In the genomic region with DNA sequence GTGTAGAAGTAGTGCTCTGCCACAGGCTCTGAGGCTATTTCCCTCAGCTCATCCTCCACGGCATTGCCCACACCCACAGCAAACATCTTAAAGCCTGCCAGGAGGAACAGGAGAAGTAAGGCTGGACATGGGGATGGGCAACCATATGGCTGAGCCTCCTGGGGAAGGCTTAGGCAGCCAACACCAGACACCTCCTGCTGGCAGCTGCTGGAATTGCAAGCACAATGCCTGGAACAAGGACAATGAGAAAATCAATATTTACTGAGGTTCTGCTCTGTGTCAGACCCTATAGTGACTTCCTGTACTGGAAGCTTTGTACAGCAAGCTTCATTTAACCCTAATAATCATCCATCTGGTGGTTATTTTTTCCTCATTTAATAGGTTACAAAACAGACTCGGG, we compare ENCODE assay signal across 12 cellular contexts. TPM values are rescaled to one million over a fixed set of nuclear protein-coding genes. Genes with fewer than 3 reads are reported as not detected.
DNase-seq lines count a peak whose midpoint lies in the region; ATAC-seq and TF ChIP-seq lines count a peak whose summit lies in the region.
"Had no signal": no experiment of that assay in that cellular context is flagged by ENCODE, and none has a peak within 500 bp of the region (broad histone marks: within the 10 kb centered on the region; RNA-seq: fewer than 3 reads in every experiment).

No MANE protein-coding gene starts in this region.

- no peak for TF ChIP-seq POLR2A in erythroblast (IDR thresholded peaks at IDR 0.05; ENCODE audit: low read length)

- no peak for DNase-seq in left ventricle myocardium inferior
- DNase-seq in cardiac septum (ENCODE audit: low spot score), result no peak
- DNase-seq in NCI-H446 (lab: John Stamatoyannopoulos, UW), result peak; percentile 73 to 92
- DNase-seq in erythroblast (lab: John Stamatoyannopoulos, UW), result peak; percentile 47 to 54
- no peak for DNase-seq in type B pancreatic cell (ENCODE audit: extremely low spot score, unreplicated experiment)
- DNase-seq in G401 (ENCODE audit: low spot score), result no peak
- DNase-seq: DMS79 treated with DMSO at 0.1 percent for 48 hours, T-helper 9 cell had no signal

- H3K4me1 Mint-ChIP-seq in type B pancreatic cell (ENCODE audit: unreplicated experiment), result peaks cover 21% of the 10 kb centered on the region

- no peak overlapping the region for H3K4me3 Mint-ChIP-seq in type B pancreatic cell

- intact Hi-C loops in left ventricle myocardium inferior (cut with micrococcal nuclease) (no loop called here), cardiac septum (cut with DNase I) (no loop called here)

- ATAC-seq in HG02623 (IDR thresholded peaks at IDR 0.05; ENCODE audit: unreplicated experiment) (no peak), HG03469 (IDR thresholded peaks at IDR 0.05; ENCODE audit: unreplicated experiment) (no peak)

- peaks cover 10% of the 10 kb centered on the region for H3K9me3 Mint-ChIP-seq in type B pancreatic cell

- H3K36me3 ChIP-seq in left ventricle myocardium inferior, result no peaks in the 10 kb centered on the region
- H3K36me3 ChIP-seq: adrenal gland had no signal

- no peaks in the 10 kb centered on the region for H3K27me3 ChIP-seq in left ventricle myocardium inferior (ENCODE audit: low read depth)
- H3K27me3 ChIP-seq: adrenal gland had no signal

- H3K27me3 Mint-ChIP-seq in type B pancreatic cell, result peaks cover 16% of the 10 kb centered on the region

- no peak overlapping the region for H3K4me3 ChIP-seq in left ventricle myocardium inferior
- H3K4me3 ChIP-seq: adrenal gland had no signal

- TF ChIP-seq CTCF in left ventricle myocardium inferior (IDR thresholded peaks at IDR 0.05; ENCODE audit: borderline replicate concordance) (peak; percentile 24), type B pancreatic cell (conservative IDR thresholded peaks at IDR 0.05) (peak; percentile 67)

- H3K9me3 ChIP-seq in left ventricle myocardium inferior (replicated peaks), result peaks cover 13% of the 10 kb centered on the region

- H3K27ac ChIP-seq in left ventricle myocardium inferior (replicated peaks), result no peak overlapping the region
- H3K27ac ChIP-seq: adrenal gland had no signal

- no peak overlapping the region for H3K27ac Mint-ChIP-seq in type B pancreatic cell

- H3K36me3 Mint-ChIP-seq in type B pancreatic cell, result no peaks in the 10 kb centered on the region

- in situ Hi-C loops in G401 (cut with HindIII; ENCODE audit: low sequenced_read_pairs), result no loop called here

- H3K4me1 ChIP-seq in left ventricle myocardium inferior, result peaks cover 10% of the 10 kb centered on the region

RNA-seq across cellular contexts. Expression of gene MATN1, which starts 8.2 kb away (rescaled TPM):
- total RNA-seq in left ventricle myocardium inferior, result not detected
- total RNA-seq in cardiac septum, result not detected
- total RNA-seq in type B pancreatic cell (ENCODE audit: low replicate concordance), result 0.24 and 0.40 TPM in 2 replicates
- 1.2 TPM in 1 of 2 replicates, not detected in the other for total RNA-seq in G401 (2014; rRNA removed; shearing (Covaris generic))
- total RNA-seq: myocyte had no signal

RNA-seq across cellular contexts. Expression of gene LAPTM5, which starts 42.4 kb away (rescaled TPM):
- total RNA-seq in left ventricle myocardium inferior, result 18.8 TPM
- total RNA-seq in cardiac septum, result 14.2 TPM
- total RNA-seq in type B pancreatic cell (ENCODE audit: low replicate concordance), result 0.24 and 0.29 TPM in 2 replicates
- total RNA-seq in G401 (2014; rRNA removed; shearing (Covaris generic)), result 0.18 TPM in 1 of 2 replicates, not detected in the other

Comparison
In these comparisons a context has a peak if more than half of its experiments do, and no peak if none do; other contexts are left out.
1. DNase-seq: peak in NCI-H446 (2 of 2) and erythroblast (2 of 2); none in left ventricle myocardium inferior (single experiment), cardiac septum (single experiment), type B pancreatic cell (single experiment) and G401 (single experiment).
2. RNA of gene LAPTM5, which starts 42.4 kb away (total RNA-seq): 18.8 TPM in left ventricle myocardium inferior (single experiment) and 14.2 TPM in cardiac septum (single experiment); 0.24 to 0.29 TPM in type B pancreatic cell and 0.18 TPM in G401; every median in the first group is over 10 times any median in the second.